ENCODE assay signal across 23 cellular contexts in the genomic region with DNA sequence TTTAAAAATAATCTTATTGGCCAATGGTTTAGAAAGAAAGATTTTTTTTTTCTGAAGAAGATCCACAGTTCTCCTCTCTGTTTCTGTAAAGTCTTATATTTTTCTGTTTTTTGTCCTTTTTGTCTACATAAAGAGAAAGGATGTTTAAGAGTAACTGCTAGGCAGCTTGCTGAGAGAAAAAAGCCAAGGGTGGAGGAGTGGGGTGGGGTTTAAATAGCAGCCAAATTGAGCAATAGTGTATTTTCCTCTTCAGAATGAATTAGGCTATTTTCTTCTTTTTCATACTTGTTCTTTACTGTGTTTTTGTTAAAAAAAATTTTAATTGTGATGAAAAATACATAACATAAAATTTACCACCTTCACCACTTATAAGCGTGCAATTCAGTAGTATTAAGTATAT.
"Had no signal": no experiment of that assay in that cellular context is flagged by ENCODE, and none has a peak within 500 bp of the region (broad histone marks: within the 10 kb centered on the region; RNA-seq: fewer than 3 reads in every experiment).

No MANE protein-coding gene starts in this region.

- H3K27me3 ChIP-seq: gastrocnemius medialis, heart right ventricle, sigmoid colon, testis, tibial nerve, upper lobe of right lung, vagina had no signal

- FAIRE-seq: endometrium, islet of Langerhans had no signal

- H3K4me3 ChIP-seq: gastrocnemius medialis, heart right ventricle, lower lobe of right lung, sigmoid colon, skin epidermis, testis, tibial nerve, upper lobe of right lung, vagina had no signal

- H3K9me3 ChIP-seq: gastrocnemius medialis, heart right ventricle, lower lobe of right lung, sigmoid colon, testis, tibial nerve, upper lobe of right lung, vagina had no signal

- ATAC-seq: esophagus mucosa; gastrocnemius medialis; heart right ventricle; left lobe of liver; lower lobe of right lung; natural killer cell; stimulated activated naive B cell treated with anti-CD40 and anti-IgM and Interleukin-4, amounts not matched to agents 10 μg/mL and 1 μg/mL and 100 μg/mL, for 72 hours; stimulated activated naive CD8-positive, alpha-beta T cell treated with anti-CD3 and anti-CD28 coated beads, Interleukin-15, amount 100 ng/mL, for 72 hours; upper lobe of right lung had no signal

- DNase-seq: cortex of kidney; effector memory CD4-positive, alpha-beta T cell; gastrocnemius medialis; heart right ventricle; hypothalamus; kidney glomerular epithelial cell; lower lobe of right lung; natural killer cell; posterior cingulate gyrus; sigmoid colon; stimulated activated CD4-positive, alpha-beta T cell treated with anti-CD3 and anti-CD28 coated beads, Interleukin-2, amount 100 ng/mL, for 24 hours; stimulated activated CD4-positive, alpha-beta T cell treated with anti-CD3 and anti-CD28 coated beads, Interleukin-4, amount 100 ng/mL, for 4 hours; stimulated activated naive B cell treated with anti-CD40 and anti-IgM and Interleukin-4, amounts not matched to agents 10 μg/mL and 1 μg/mL and 100 μg/mL, for 72 hours; stimulated activated naive CD8-positive, alpha-beta T cell treated with anti-CD3 and anti-CD28 coated beads, Interleukin-15, amount 100 ng/mL, for 72 hours; testis; upper lobe of right lung had no signal

- H3K36me3 ChIP-seq: gastrocnemius medialis, heart right ventricle, lower lobe of right lung, sigmoid colon, tibial nerve, upper lobe of right lung, vagina had no signal

- H3K4me1 ChIP-seq: gastrocnemius medialis, heart right ventricle, sigmoid colon, testis, upper lobe of right lung, vagina had no signal

- H3K27ac ChIP-seq: gastrocnemius medialis, heart right ventricle, lower lobe of right lung, sigmoid colon, skin epidermis, testis, upper lobe of right lung, vagina had no signal
